In genomic region chr1:158716335-158716734, GRCh38 we compare ENCODE assay signal across 23 cellular contexts. TPM values are rescaled to one million over a fixed set of nuclear protein-coding genes. Genes with fewer than 3 reads are reported as not detected.
DNase-seq lines count a peak whose midpoint lies in the region; ATAC-seq and TF ChIP-seq lines count a peak whose summit lies in the region.
"Had no signal": no experiment of that assay in that cellular context is flagged by ENCODE, and none has a peak within 500 bp of the region (broad histone marks: within the 10 kb centered on the region; RNA-seq: fewer than 3 reads in every experiment).

No MANE protein-coding gene starts in this region.

- H3K4me2 ChIP-seq in PC-3 (ENCODE audit: low read length) = no peak overlapping the region

- POLR2A ChIA-PET in PC-3 (lab: Charles Lee; ENCODE audit: unreplicated experiment) = interaction anchor here (0.6 kb wide), 1 partner anchor 1005 kb away, joined by 5 read pairs; no protein-coding TSS in a partner anchor
- POLR2A ChIA-PET in CD8-positive, alpha-beta memory T cell (lab: Charles Lee) = no interaction called here

- no peaks in the 10 kb centered on the region; the same call in 1 of the 2 replicates for H3K9me3 ChIP-seq in PC-3 (ENCODE audit: low read length)
- no peaks in the 10 kb centered on the region for H3K9me3 ChIP-seq in CD8-positive, alpha-beta memory T cell (ENCODE audit: low read length)
- H3K9me3 ChIP-seq: BE2C, heart right ventricle had no signal

- no peak overlapping the region for H2AFZ ChIP-seq in PC-3 (ENCODE audit: low read length)
- H2AFZ ChIP-seq: parathyroid adenoma had no signal

- no peaks in the 10 kb centered on the region for H3K9me3 Mint-ChIP-seq in CD8-positive, alpha-beta memory T cell
- H3K9me3 Mint-ChIP-seq: activated T-cell treated with anti-CD3 and anti-CD28 coated beads, Interleukin-2, amount 50 U/mL, for 24 hours; effector memory CD8-positive, alpha-beta T cell had no signal

- no peaks in the 10 kb centered on the region for H3K36me3 ChIP-seq in PC-3 (ENCODE audit: low read depth, low read length)
- H3K36me3 ChIP-seq in CD8-positive, alpha-beta memory T cell (ENCODE audit: insufficient read depth, low read length) = no peaks in the 10 kb centered on the region
- H3K36me3 ChIP-seq: BE2C, heart right ventricle had no signal

- no peak overlapping the region for H3K4me3 Mint-ChIP-seq in CD8-positive, alpha-beta memory T cell
- H3K4me3 Mint-ChIP-seq: activated T-cell treated with anti-CD3 and anti-CD28 coated beads, Interleukin-2, amount 50 U/mL, for 24 hours; effector memory CD8-positive, alpha-beta T cell; naive B cell had no signal

- intact Hi-C loops in PC-3 (cut with micrococcal nuclease) = no loop called here

- H3F3A ChIP-seq in PC-3 (ENCODE audit: low read length, unreplicated experiment) = no peaks in the 10 kb centered on the region

- H4K20me1 ChIP-seq in PC-3 (ENCODE audit: low read length) = no peaks in the 10 kb centered on the region

- peaks cover 19 to 62% of the 10 kb centered on the region in 2 donors for H3K27me3 Mint-ChIP-seq in CD8-positive, alpha-beta memory T cell

- H3K27me3 ChIP-seq in PC-3 (ENCODE audit: low read length) = peaks cover 13% of the 10 kb centered on the region; the same call in 1 of the 2 replicates
- H3K27me3 ChIP-seq in CD8-positive, alpha-beta memory T cell (ENCODE audit: insufficient read depth, low read length, poor library complexity, severe bottlenecking) = no peaks in the 10 kb centered on the region
- H3K27me3 ChIP-seq: BE2C, heart right ventricle had no signal

- H3K9me2 ChIP-seq in PC-3 (replicated peaks; ENCODE audit: low read length) = no peaks in the 10 kb centered on the region

- no peaks in the 10 kb centered on the region for H3K4me1 Mint-ChIP-seq in CD8-positive, alpha-beta memory T cell
- H3K4me1 Mint-ChIP-seq: naive B cell had no signal

- TF ChIP-seq CTCF in GM13976 (IDR thresholded peaks at IDR 0.05; ENCODE audit: borderline replicate concordance, control extremely low read depth, extremely low read depth, insufficient read depth, missing control alignments) = no peak
- no peak for TF ChIP-seq CTCF in PC-3 (conservative IDR thresholded peaks at IDR 0.05; ENCODE audit: low read depth, low read length)

- BruUV-seq in PC-3 (replicated peaks; lab: Mats Ljungman, UMichigan) = no TSS peak

- CTCF ChIA-PET in PC-3 (lab: Charles Lee) = no interaction called here
- CTCF ChIA-PET in CD8-positive, alpha-beta memory T cell (lab: Charles Lee) = no interaction called here

- in situ Hi-C loops in GM13976 (cut with MboI; ENCODE audit: low sequenced_read_pairs, unreplicated experiment) = no loop called here

- H3K27ac Mint-ChIP-seq in CD8-positive, alpha-beta memory T cell = no peak overlapping the region
- H3K27ac Mint-ChIP-seq: effector memory CD8-positive, alpha-beta T cell; naive B cell had no signal

- H3K4me1 ChIP-seq in PC-3 (ENCODE audit: insufficient read depth, low read length) = no peaks in the 10 kb centered on the region
- no peaks in the 10 kb centered on the region for H3K4me1 ChIP-seq in CD8-positive, alpha-beta memory T cell (ENCODE audit: insufficient read depth, low read length)
- H3K4me1 ChIP-seq: BE2C, heart right ventricle, parathyroid adenoma had no signal

- no peak overlapping the region for H3K27ac ChIP-seq in PC-3 (ENCODE audit: low read length)
- H3K27ac ChIP-seq in CD8-positive, alpha-beta memory T cell (ENCODE audit: low read depth, low read length) = no peak overlapping the region
- H3K27ac ChIP-seq: heart right ventricle, parathyroid adenoma had no signal

- ATAC-seq in GM18870 (IDR thresholded peaks at IDR 0.05; ENCODE audit: unreplicated experiment) (peak; percentile 58), PC-3 (no peak), GM21528 (IDR thresholded peaks at IDR 0.05; ENCODE audit: low FRiP score, unreplicated experiment) (no peak)
- ATAC-seq: effector memory CD8-positive, alpha-beta T cell; heart right ventricle; Panc1 had no signal

- H3K36me3 Mint-ChIP-seq in CD8-positive, alpha-beta memory T cell = no peaks in the 10 kb centered on the region
- H3K36me3 Mint-ChIP-seq: naive B cell had no signal

- H3K9ac ChIP-seq in PC-3 (ENCODE audit: low read length) = no peak overlapping the region
- H3K9ac ChIP-seq: parathyroid adenoma had no signal

- H3K79me2 ChIP-seq in PC-3 (ENCODE audit: low read length) = no peaks in the 10 kb centered on the region
- H3K79me2 ChIP-seq: parathyroid adenoma had no signal

- no peak overlapping the region for H3K4me3 ChIP-seq in Jurkat, Clone E6-1 (ENCODE audit: low read length)
- no peak overlapping the region for H3K4me3 ChIP-seq in PC-3 (ENCODE audit: low read length)
- no peak overlapping the region for H3K4me3 ChIP-seq in CD8-positive, alpha-beta memory T cell (ENCODE audit: low read length)
- H3K4me3 ChIP-seq: heart right ventricle had no signal

- DNase-seq in GM13976 (ENCODE audit: low spot score) (peak; percentile 5), kidney glomerular epithelial cell (lab: John Stamatoyannopoulos, UW) (peak; percentile 34), PC-3 (no peak)
- DNase-seq in Jurkat, Clone E6-1 (ENCODE audit: low read depth, low spot score) = peak; percentile 28
- DNase-seq in CD8-positive, alpha-beta memory T cell = no peak
- DNase-seq: activated CD4-positive, alpha-beta T cell treated with anti-CD3 and anti-CD28 coated beads for 48 hours; activated T-cell treated with anti-CD3 and anti-CD28 coated beads, Interleukin-2, amount 50 U/mL, for 24 hours; BE2C; cerebellar nuclear complex; effector memory CD8-positive, alpha-beta T cell; heart right ventricle; naive B cell; NCI-H1105 treated with DMSO at 0.1 percent for 48 hours; NCI-H2171; stimulated activated CD4-positive, alpha-beta T cell treated with anti-CD3 and anti-CD28 coated beads, Interleukin-4, amount 100 ng/mL, for 4 hours; stimulated activated CD8-positive, alpha-beta memory T cell treated with anti-CD3 and anti-CD28 coated beads, Interleukin-4, amount 100 ng/mL, for 48 hours had no signal

RNA-seq across cellular contexts. Expression of gene OR6K3, which starts 4.2 kb away (rescaled TPM):
- not detected for polyA plus RNA-seq in Jurkat, Clone E6-1 (2012; ENCODE audit: insufficient read depth, insufficient read length)
- total RNA-seq in PC-3 (2014; rRNA removed) = not detected in 2 replicates
- not detected for total RNA-seq in CD8-positive, alpha-beta memory T cell
- not detected for polyA plus RNA-seq in CD8-positive, alpha-beta memory T cell
- total RNA-seq: heart right ventricle, lung microvascular endothelial cell, skeletal muscle tissue had no signal
- polyA plus RNA-seq: heart right ventricle, thymus had no signal

RNA-seq across cellular contexts. Expression of gene OR6K2, which starts 15.9 kb away (rescaled TPM):
- not detected for polyA plus RNA-seq in Jurkat, Clone E6-1 (2012; ENCODE audit: insufficient read depth, insufficient read length)
- total RNA-seq in PC-3 (2014; rRNA removed) = not detected in 2 replicates
- total RNA-seq in CD8-positive, alpha-beta memory T cell = not detected
- polyA plus RNA-seq in CD8-positive, alpha-beta memory T cell = not detected
- total RNA-seq: heart right ventricle, lung microvascular endothelial cell, skeletal muscle tissue had no signal
- polyA plus RNA-seq: heart right ventricle, thymus had no signal

RNA-seq across cellular contexts. Expression of gene SPTA1, which starts 29.8 kb away (rescaled TPM):
- polyA plus RNA-seq in Jurkat, Clone E6-1 (2012; ENCODE audit: insufficient read depth, insufficient read length) = not detected
- not detected in 2 replicates for total RNA-seq in PC-3 (2014; rRNA removed)
- total RNA-seq in CD8-positive, alpha-beta memory T cell = not detected
- polyA plus RNA-seq in CD8-positive, alpha-beta memory T cell = not detected

RNA-seq across cellular contexts. Expression of gene OR6K6, which starts 38.2 kb away (rescaled TPM):
- polyA plus RNA-seq in Jurkat, Clone E6-1 (2012; ENCODE audit: insufficient read depth, insufficient read length) = not detected
- total RNA-seq in PC-3 (2014; rRNA removed) = not detected in 2 replicates
- not detected for total RNA-seq in CD8-positive, alpha-beta memory T cell
- polyA plus RNA-seq in CD8-positive, alpha-beta memory T cell = not detected
- total RNA-seq: heart right ventricle, lung microvascular endothelial cell, skeletal muscle tissue had no signal
- polyA plus RNA-seq: heart right ventricle had no signal

RNA-seq across cellular contexts. Expression of gene OR6N1, which starts 55.7 kb away (rescaled TPM):
- not detected for polyA plus RNA-seq in Jurkat, Clone E6-1 (2012; ENCODE audit: insufficient read depth, insufficient read length)
- total RNA-seq in PC-3 (2014; rRNA removed) = not detected in 2 replicates
- not detected for total RNA-seq in CD8-positive, alpha-beta memory T cell
- polyA plus RNA-seq in CD8-positive, alpha-beta memory T cell = not detected
- total RNA-seq: heart right ventricle, lung microvascular endothelial cell, skeletal muscle tissue had no signal
- polyA plus RNA-seq: heart right ventricle, thymus had no signal

Comparison
In these comparisons a context has a peak if more than half of its experiments do, and no peak if none do; other contexts are left out.
1. DNase-seq: peak in GM13976 (single experiment), Jurkat, Clone E6-1 (single experiment) and kidney glomerular epithelial cell (single experiment); none in PC-3 (single experiment) and CD8-positive, alpha-beta memory T cell (0 of 5).